ENCODE assay signal across 1 cellular context in genomic region chr4:69881173-69881773, GRCh38.
TF ChIP-seq lines count a peak whose summit lies in the region.

No MANE protein-coding gene starts in this region.

TF ChIP-seq in HepG2, 621 proteins besides CTCF, POLR2A, EP300 and RAD21 (continued from another document):
- TF ChIP-seq HOMEZ (CRISPR knock-in tag; IDR thresholded peaks at IDR 0.05; ENCODE audit: low read depth) (peak; percentile 27; the same call in 1 of the 2 replicates), ZNF296 (CRISPR knock-in tag; conservative IDR thresholded peaks at IDR 0.05) (no peak), TCF7 (IDR thresholded peaks at IDR 0.05; ENCODE audit: low read depth) (no peak), ZNF138 (CRISPR knock-in tag; IDR thresholded peaks at IDR 0.05; ENCODE audit: low read depth) (no peak), MIXL1 (CRISPR knock-in tag; IDR thresholded peaks at IDR 0.05) (peak; percentile 53; the same call in 1 of the 2 replicates), TBL1XR1 (IDR thresholded peaks at IDR 0.05; ENCODE audit: borderline replicate concordance, low read length, partially characterized antibody) (no peak), ZNF230 (CRISPR knock-in tag; IDR thresholded peaks at IDR 0.05) (no peak), ZNF232 (CRISPR knock-in tag; IDR thresholded peaks at IDR 0.05; ENCODE audit: borderline replicate concordance) (no peak), KLF12 (CRISPR knock-in tag; IDR thresholded peaks at IDR 0.05; ENCODE audit: borderline replicate concordance) (no peak), RCOR2 (CRISPR knock-in tag; IDR thresholded peaks at IDR 0.05) (no peak), BCL3 (CRISPR knock-in tag; IDR thresholded peaks at IDR 0.05) (no peak)
